Comparison of ENCODE assay signal across 21 cellular contexts in genomic region chr7:151764056-151764920, GRCh38.
"Had no signal": no experiment of that assay in that cellular context is flagged by ENCODE, and none has a peak within 500 bp of the region (broad histone marks: within the 10 kb centered on the region; RNA-seq: fewer than 3 reads in every experiment).

No MANE protein-coding gene starts in this region.

- H3K27me3 Mint-ChIP-seq: T-cell had no signal

- H3K27ac Mint-ChIP-seq: activated naive CD4-positive, alpha-beta T cell treated with anti-CD3 and anti-CD28 coated beads for 36 hours; nephron; type B pancreatic cell; WTC11 had no signal

- H3K4me2 ChIP-seq: smooth muscle cell had no signal

- H3K27ac ChIP-seq: body of pancreas, cardiac muscle cell, thoracic aorta had no signal

- DNase-seq: activated CD4-positive, alpha-beta T cell treated with anti-CD3 and anti-CD28 coated beads, Interleukin-2, amount 50 U/mL, for 4 hours; activated effector memory CD4-positive, alpha-beta T cell treated with Interleukin-2 at 50 U/mL for 16 hours; activated naive CD4-positive, alpha-beta T cell treated with anti-CD3 and anti-CD28 coated beads for 36 hours; activated T-cell treated with anti-CD3 and anti-CD28 coated beads, Interleukin-2, amount 50 U/mL, for 72 hours; body of pancreas; dermis blood vessel endothelial cell; effector CD8-positive, alpha-beta T cell; erythroblast; midbrain; nucleus accumbens; stimulated activated CD4-positive, alpha-beta T cell treated with anti-CD3 and anti-CD28 coated beads, Interleukin-2, amount 100 ng/mL, for 48 hours; stimulated activated CD8-positive, alpha-beta memory T cell treated with anti-CD3 and anti-CD28 coated beads, Interleukin-4, amount 100 ng/mL, for 48 hours; stimulated activated naive CD4-positive, alpha-beta T cell treated with Interleukin-2 at 50 U/mL for 16 hours; T-cell had no signal

- H3K9me3 Mint-ChIP-seq: T-cell, type B pancreatic cell, WTC11 had no signal

- H3K36me3 ChIP-seq: cardiac muscle cell, thoracic aorta had no signal

- H3K9me3 ChIP-seq: body of pancreas, thoracic aorta had no signal

- H3K4me3 ChIP-seq: body of pancreas, cardiac muscle cell, smooth muscle cell, thoracic aorta had no signal

- H3K4me1 ChIP-seq: body of pancreas had no signal

- H3K27me3 ChIP-seq: body of pancreas, cardiac muscle cell had no signal

- H3K36me3 Mint-ChIP-seq: type B pancreatic cell, WTC11 had no signal

- ATAC-seq: activated T-cell treated with anti-CD3 and anti-CD28 coated beads, Interleukin-2, amount 50 U/mL, for 72 hours; body of pancreas; sciatic nerve; T-cell; WTC11 had no signal

- H3K4me3 Mint-ChIP-seq: activated naive CD4-positive, alpha-beta T cell treated with anti-CD3 and anti-CD28 coated beads for 36 hours; activated T-cell treated with anti-CD3 and anti-CD28 coated beads, Interleukin-2, amount 50 U/mL, for 72 hours; nephron; T-cell; type B pancreatic cell; WTC11 had no signal
